10 cellular contexts compared by ENCODE assay signal in the genomic region with DNA sequence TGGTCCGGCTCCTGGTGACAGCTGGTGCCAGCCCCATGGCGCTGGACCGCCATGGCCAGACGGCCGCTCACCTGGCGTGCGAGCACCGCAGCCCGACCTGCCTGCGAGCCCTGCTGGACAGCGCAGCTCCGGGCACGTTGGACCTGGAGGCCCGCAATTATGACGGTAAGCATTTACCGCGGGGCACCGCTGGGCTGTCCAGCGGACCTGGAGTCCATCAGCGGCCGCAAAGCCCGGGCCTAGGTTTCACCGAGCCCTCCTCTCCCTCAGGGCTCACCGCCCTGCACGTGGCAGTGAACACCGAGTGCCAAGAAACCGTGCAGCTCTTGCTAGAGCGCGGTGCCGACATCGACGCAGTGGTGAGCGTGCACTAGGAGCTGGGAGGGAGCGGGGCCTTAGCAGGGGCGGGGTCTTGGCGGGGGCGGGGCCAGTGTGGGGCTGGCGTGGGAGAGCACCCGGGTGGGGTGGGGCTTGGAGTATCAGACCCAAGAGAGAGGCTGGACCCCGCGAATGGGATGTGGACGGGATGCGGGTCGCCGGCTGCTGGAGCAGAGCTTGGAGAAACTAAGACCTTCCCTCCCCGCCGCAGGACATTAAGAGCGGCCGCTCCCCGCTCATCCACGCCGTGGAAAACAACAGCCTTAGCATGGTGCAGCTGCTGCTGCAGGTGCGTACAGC. TPM values are rescaled to one million over a fixed set of nuclear protein-coding genes. Genes with fewer than 3 reads are reported as not detected.
A peak's percentile ranks its signal among the peaks of the same experiment; 100 is the strongest.
DNase-seq lines count a peak whose midpoint lies in the region; FAIRE-seq and TF ChIP-seq lines count a peak whose summit lies in the region.
"Had no signal": no experiment of that assay in that cellular context is flagged by ENCODE, and none has a peak within 500 bp of the region (broad histone marks: within the 10 kb centered on the region; RNA-seq: fewer than 3 reads in every experiment).

No MANE protein-coding gene starts in this region.

- peaks cover 69% of the 10 kb centered on the region for H3K4me1 Mint-ChIP-seq in activated CD4-positive, alpha-beta T cell treated with anti-CD3 and anti-CD28 coated beads, Interleukin-2, amount 10 ng/mL, durations not matched to agents 7 days and 5 days
- H3K4me1 Mint-ChIP-seq in nephron progenitor cell = peaks cover 47% of the 10 kb centered on the region

- no peak overlapping the region for H3K4me3 Mint-ChIP-seq in activated CD4-positive, alpha-beta T cell treated with anti-CD3 and anti-CD28 coated beads, Interleukin-2, amount 10 ng/mL, durations not matched to agents 7 days and 5 days
- H3K4me3 Mint-ChIP-seq in nephron progenitor cell = peak overlapping the region; percentile 86
- H3K4me3 Mint-ChIP-seq: memory B cell; stimulated activated naive CD8-positive, alpha-beta T cell treated with anti-CD3 and anti-CD28 coated beads, Interleukin-15, Interleukin-2, amounts not matched to agents 100 ng/mL and 50 ng/mL, for 24 hours had no signal

- no peaks in the 10 kb centered on the region for H3K4me1 ChIP-seq in urinary bladder (ENCODE audit: insufficient read depth)
- H3K4me1 ChIP-seq in MM.1S (ENCODE audit: low read length) = peaks cover 17% of the 10 kb centered on the region

- peaks cover 15% of the 10 kb centered on the region for H3K79me2 ChIP-seq in MM.1S (ENCODE audit: low read length)

- H3K27me3 Mint-ChIP-seq in activated CD4-positive, alpha-beta T cell treated with anti-CD3 and anti-CD28 coated beads, Interleukin-2, amount 10 ng/mL, durations not matched to agents 7 days and 5 days = no peaks in the 10 kb centered on the region
- H3K27me3 Mint-ChIP-seq in nephron progenitor cell (ENCODE audit: low read depth, poor library complexity) = peaks cover 78% of the 10 kb centered on the region
- H3K27me3 Mint-ChIP-seq: memory B cell; stimulated activated naive CD8-positive, alpha-beta T cell treated with anti-CD3 and anti-CD28 coated beads, Interleukin-15, Interleukin-2, amounts not matched to agents 100 ng/mL and 50 ng/mL, for 24 hours had no signal

- FAIRE-seq in frontal cortex (lab: Jason Lieb, UNC) = no peak

- peaks cover 2% of the 10 kb centered on the region for H3K36me3 ChIP-seq in urinary bladder (ENCODE audit: insufficient read depth)
- H3K36me3 ChIP-seq in MM.1S (replicated peaks; ENCODE audit: insufficient read depth, low read length) = no peaks in the 10 kb centered on the region

- POLR2A ChIA-PET in activated CD4-positive, alpha-beta T cell treated with anti-CD3 and anti-CD28 coated beads, Interleukin-2, amount 10 ng/mL, durations not matched to agents 7 days and 5 days (lab: Charles Lee) = no interaction called here

- H3K9me2 ChIP-seq in MM.1S (replicated peaks; ENCODE audit: insufficient read depth, low read length) = no peaks in the 10 kb centered on the region

- WGBS in urinary bladder = 35% methylated on average over 53 of the region's 53 CpGs

- H3K36me3 Mint-ChIP-seq in activated CD4-positive, alpha-beta T cell treated with anti-CD3 and anti-CD28 coated beads, Interleukin-2, amount 10 ng/mL, durations not matched to agents 7 days and 5 days (ENCODE audit: low read depth) = peaks cover 62% of the 10 kb centered on the region
- H3K36me3 Mint-ChIP-seq in nephron progenitor cell (ENCODE audit: low read depth) = no peaks in the 10 kb centered on the region

- H4K20me1 ChIP-seq in MM.1S (ENCODE audit: insufficient read depth, low read length) = no peaks in the 10 kb centered on the region

- no peaks in the 10 kb centered on the region for H3K9me3 Mint-ChIP-seq in activated CD4-positive, alpha-beta T cell treated with anti-CD3 and anti-CD28 coated beads, Interleukin-2, amount 10 ng/mL, durations not matched to agents 7 days and 5 days
- no peaks in the 10 kb centered on the region for H3K9me3 Mint-ChIP-seq in nephron progenitor cell
- H3K9me3 Mint-ChIP-seq: memory B cell; stimulated activated naive CD8-positive, alpha-beta T cell treated with anti-CD3 and anti-CD28 coated beads, Interleukin-15, Interleukin-2, amounts not matched to agents 100 ng/mL and 50 ng/mL, for 24 hours had no signal

- H3F3A ChIP-seq in MM.1S (ENCODE audit: insufficient read depth, low read length) = peaks cover 16% of the 10 kb centered on the region

- TF ChIP-seq CTCF in nephron progenitor cell (IDR thresholded peaks at IDR 0.05) (no peak), MM.1S (IDR thresholded peaks at IDR 0.05; ENCODE audit: low read length) (no peak)

- no peak overlapping the region for H2AFZ ChIP-seq in MM.1S (ENCODE audit: low read length)

- peak overlapping the region; percentile 50 for H3K27ac Mint-ChIP-seq in activated CD4-positive, alpha-beta T cell treated with anti-CD3 and anti-CD28 coated beads, Interleukin-2, amount 10 ng/mL, durations not matched to agents 7 days and 5 days
- no peak overlapping the region for H3K27ac Mint-ChIP-seq in nephron progenitor cell
- H3K27ac Mint-ChIP-seq: memory B cell; stimulated activated naive CD8-positive, alpha-beta T cell treated with anti-CD3 and anti-CD28 coated beads, Interleukin-15, Interleukin-2, amounts not matched to agents 100 ng/mL and 50 ng/mL, for 24 hours had no signal

- no peak overlapping the region for H3K4me2 ChIP-seq in MM.1S (ENCODE audit: low read depth, low read length)

- no peaks in the 10 kb centered on the region for H3K9me3 ChIP-seq in MM.1S (replicated peaks; ENCODE audit: insufficient read depth, low read length)

- no peak overlapping the region for H3K9ac ChIP-seq in MM.1S (ENCODE audit: low read length)

- DNase-seq in activated CD4-positive, alpha-beta T cell treated with anti-CD3 and anti-CD28 coated beads, Interleukin-2, amount 10 ng/mL, durations not matched to agents 7 days and 5 days = no peak
- no peak for DNase-seq in activated CD4-positive, alpha-beta T cell treated with anti-CD3 and anti-CD28 coated beads, Interleukin-2, amount 50 U/mL, for 1 hour
- DNase-seq in frontal cortex (ENCODE audit: low spot score in 2 of 2) = peak; percentile 55 to 70
- peak; percentile 62 for DNase-seq in nephron progenitor cell
- no peak for DNase-seq in NOMO-1 treated with DMSO at 0.1 percent for 48 hours (lab: John Stamatoyannopoulos, UW; ENCODE audit: unreplicated experiment)
- no peak for DNase-seq in NOMO-1 (lab: John Stamatoyannopoulos, UW; ENCODE audit: unreplicated experiment in 2 of 2)
- DNase-seq in MM.1S = no peak

- H3K4me3 ChIP-seq in urinary bladder (ENCODE audit: low read depth, low read length) (peak overlapping the region; percentile 27), MM.1S (ENCODE audit: low read length) (no peak overlapping the region)

- CTCF ChIA-PET in activated CD4-positive, alpha-beta T cell treated with anti-CD3 and anti-CD28 coated beads, Interleukin-2, amount 10 ng/mL, durations not matched to agents 7 days and 5 days (lab: Charles Lee) = interaction anchor here (1.1 to 4.4 kb wide), 3 partner anchors 10 to 33 kb away, joined by 3 to 14 read pairs (median 8); no protein-coding TSS in a partner anchor

- H3K27me3 ChIP-seq in MM.1S (replicated peaks; ENCODE audit: insufficient read depth, low read length) = no peaks in the 10 kb centered on the region

- peak overlapping the region; percentile 40 for H3K27ac ChIP-seq in urinary bladder (ENCODE audit: low read depth)
- no peak overlapping the region for H3K27ac ChIP-seq in MM.1S (ENCODE audit: low read length)

RNA-seq across cellular contexts. Expression of a gene that starts 8.7 kb away (rescaled TPM):
- total RNA-seq in activated CD4-positive, alpha-beta T cell treated with anti-CD3 and anti-CD28 coated beads, Interleukin-2, amount 10 ng/mL, durations not matched to agents 7 days and 5 days = 10 to 100 TPM; 38.7 to 40.2 TPM
- total RNA-seq in frontal cortex (0.41 TPM), urinary bladder (2.5 TPM)
- polyA plus RNA-seq in urinary bladder = 93.0 TPM

RNA-seq across cellular contexts. Expression of a gene that starts 20.5 kb away (rescaled TPM):
- not detected for total RNA-seq in activated CD4-positive, alpha-beta T cell treated with anti-CD3 and anti-CD28 coated beads, Interleukin-2, amount 10 ng/mL, durations not matched to agents 7 days and 5 days
- not detected for total RNA-seq in frontal cortex
- total RNA-seq in urinary bladder = 4.7 TPM
- polyA plus RNA-seq in urinary bladder = 6.1 TPM

RNA-seq across cellular contexts. Expression of a gene that starts 51.7 kb away (rescaled TPM):
- total RNA-seq in activated CD4-positive, alpha-beta T cell treated with anti-CD3 and anti-CD28 coated beads, Interleukin-2, amount 10 ng/mL, durations not matched to agents 7 days and 5 days = not detected
- total RNA-seq in frontal cortex (5.7 TPM), urinary bladder (35.3 TPM)
- polyA plus RNA-seq in urinary bladder = 77.4 TPM

RNA-seq across cellular contexts. Expression of a gene that starts 58.2 kb away (rescaled TPM):
- not detected for total RNA-seq in activated CD4-positive, alpha-beta T cell treated with anti-CD3 and anti-CD28 coated beads, Interleukin-2, amount 10 ng/mL, durations not matched to agents 7 days and 5 days
- total RNA-seq in frontal cortex (not detected), urinary bladder (not detected)
- not detected for polyA plus RNA-seq in urinary bladder

Comparison
In these comparisons a context has a peak if more than half of its experiments do, and no peak if none do; other contexts are left out.
1. DNase-seq: peak in frontal cortex (2 of 2) and nephron progenitor cell (single experiment); none in activated CD4-positive, alpha-beta T cell treated with anti-CD3 and anti-CD28 coated beads, Interleukin-2, amount 10 ng/mL, durations not matched to agents 7 days and 5 days (single experiment), activated CD4-positive, alpha-beta T cell treated with anti-CD3 and anti-CD28 coated beads, Interleukin-2, amount 50 U/mL, for 1 hour (single experiment), NOMO-1 treated with DMSO at 0.1 percent for 48 hours (single experiment), NOMO-1 (0 of 2) and MM.1S (single experiment).
2. RNA of a gene that starts 8.7 kb away (total RNA-seq): 38.7 to 40.2 TPM in activated CD4-positive, alpha-beta T cell treated with anti-CD3 and anti-CD28 coated beads, Interleukin-2, amount 10 ng/mL, durations not matched to agents 7 days and 5 days; 2.5 TPM in urinary bladder (single experiment) and 0.41 TPM in frontal cortex (single experiment); every median in the first group is over 10 times any median in the second.